ENCODE assay signal across 26 cellular contexts in the genomic region with DNA sequence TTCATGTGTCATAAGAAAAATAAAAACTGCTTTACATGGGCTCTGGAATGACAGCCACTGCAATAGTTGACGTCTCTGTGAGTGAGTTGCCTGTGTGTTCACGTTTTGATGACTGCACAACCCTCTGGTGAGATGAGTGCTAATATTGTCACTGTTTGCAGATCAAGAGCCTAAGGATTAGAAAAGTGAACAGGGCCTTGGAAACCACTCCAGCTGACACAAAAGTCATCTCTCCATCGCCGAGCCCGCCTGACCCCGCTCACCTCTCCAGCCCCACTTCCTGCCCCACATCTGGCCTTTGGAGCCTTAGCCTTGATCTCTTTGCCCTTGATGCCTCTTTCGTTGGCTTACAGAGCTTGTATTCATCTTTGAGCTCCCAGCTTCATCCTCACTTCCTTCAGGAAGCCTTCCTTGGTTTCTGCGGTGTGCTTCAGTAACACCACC.
"Had no signal": no experiment of that assay in that cellular context is flagged by ENCODE, and none has a peak within 500 bp of the region (broad histone marks: within the 10 kb centered on the region; RNA-seq: fewer than 3 reads in every experiment).

No MANE protein-coding gene starts in this region.

- H3K27me3 Mint-ChIP-seq: naive B cell; stimulated activated naive B cell treated with anti-CD40 and anti-IgM and Interleukin-4, amounts not matched to agents 10 μg/mL and 1 μg/mL and 100 μg/mL, for 72 hours; stimulated activated naive CD8-positive, alpha-beta T cell treated with anti-CD3 and anti-CD28 coated beads, Interleukin-15, Interleukin-2, amounts not matched to agents 100 ng/mL and 50 ng/mL, for 24 hours had no signal

- H3K9me3 Mint-ChIP-seq: nephron; neural progenitor cell; stimulated activated naive B cell treated with anti-CD40 and anti-IgM and Interleukin-4, amounts not matched to agents 10 μg/mL and 1 μg/mL and 100 μg/mL, for 72 hours; stimulated activated naive CD8-positive, alpha-beta T cell treated with anti-CD3 and anti-CD28 coated beads, Interleukin-15, Interleukin-2, amounts not matched to agents 100 ng/mL and 50 ng/mL, for 24 hours had no signal

- DNase-seq: naive B cell; naive thymus-derived CD8-positive, alpha-beta T cell; occipital lobe; pancreas; retina; right cardiac atrium; right lobe of liver; sigmoid colon; small intestine; stimulated activated CD4-positive, alpha-beta T cell treated with anti-CD3 and anti-CD28 coated beads, Interleukin-15, amount 100 ng/mL, for 24 hours; stimulated activated CD4-positive, alpha-beta T cell treated with anti-CD3 and anti-CD28 coated beads, Interleukin-2, amount 100 ng/mL, for 24 hours; stimulated activated CD4-positive, alpha-beta T cell treated with anti-CD3 and anti-CD28 coated beads, Interleukin-2, amount 100 ng/mL, for 48 hours; stimulated activated CD4-positive, alpha-beta T cell treated with anti-CD3 and anti-CD28 coated beads, Interleukin-4, amount 100 ng/mL, for 24 hours; stimulated activated naive B cell treated with anti-CD40 and anti-IgM and Interleukin-4, amounts not matched to agents 10 μg/mL and 1 μg/mL and 100 μg/mL, for 72 hours; stimulated activated naive CD4-positive, alpha-beta T cell treated with Interleukin-2 at 50 U/mL for 16 hours; stomach; thyroid gland; trophoblast cell; upper lobe of left lung had no signal

- ATAC-seq: naive thymus-derived CD8-positive, alpha-beta T cell; pancreas; right cardiac atrium; right lobe of liver; stimulated activated effector memory CD8-positive, alpha-beta T cell treated with anti-CD3 and anti-CD28 coated beads, Interleukin-12 subunit alpha, Interleukin-12 subunit beta, amount 100 ng/mL, for 72 hours; stimulated activated naive B cell treated with anti-CD40 and anti-IgM and Interleukin-4, amounts not matched to agents 10 μg/mL and 1 μg/mL and 100 μg/mL, for 72 hours had no signal

- H3K27ac ChIP-seq: neural progenitor cell, pancreas, prostate gland, right lobe of liver, sigmoid colon, stomach, thoracic aorta, thyroid gland, tibial nerve, upper lobe of left lung had no signal

- H3K27ac Mint-ChIP-seq: naive B cell; naive thymus-derived CD8-positive, alpha-beta T cell; nephron; neural progenitor cell; stimulated activated effector memory CD8-positive, alpha-beta T cell treated with anti-CD3 and anti-CD28 coated beads, Interleukin-12 subunit alpha, Interleukin-12 subunit beta, amount 100 ng/mL, for 72 hours; stimulated activated naive B cell treated with anti-CD40 and anti-IgM and Interleukin-4, amounts not matched to agents 10 μg/mL and 1 μg/mL and 100 μg/mL, for 72 hours; stimulated activated naive CD8-positive, alpha-beta T cell treated with anti-CD3 and anti-CD28 coated beads, Interleukin-15, Interleukin-2, amounts not matched to agents 100 ng/mL and 50 ng/mL, for 24 hours had no signal

- H3K4me1 Mint-ChIP-seq: naive B cell; naive thymus-derived CD8-positive, alpha-beta T cell; nephron; neural progenitor cell; stimulated activated effector memory CD8-positive, alpha-beta T cell treated with anti-CD3 and anti-CD28 coated beads, Interleukin-12 subunit alpha, Interleukin-12 subunit beta, amount 100 ng/mL, for 72 hours; stimulated activated naive B cell treated with anti-CD40 and anti-IgM and Interleukin-4, amounts not matched to agents 10 μg/mL and 1 μg/mL and 100 μg/mL, for 72 hours had no signal

- H3K9ac ChIP-seq: neural progenitor cell had no signal

- H3K36me3 ChIP-seq: neural progenitor cell, pancreas, prostate gland, right lobe of liver, sigmoid colon, stomach, thoracic aorta, thyroid gland, tibial nerve, upper lobe of left lung had no signal

- H3K27me3 ChIP-seq: neural progenitor cell, right lobe of liver, sigmoid colon, thyroid gland, tibial nerve, upper lobe of left lung had no signal

- H3K9me3 ChIP-seq: pancreas, prostate gland, right lobe of liver, sigmoid colon, thoracic aorta, thyroid gland, tibial nerve, upper lobe of left lung had no signal

- H3K4me1 ChIP-seq: neural progenitor cell, pancreas, prostate gland, right lobe of liver, sigmoid colon, stomach, thyroid gland, tibial nerve, upper lobe of left lung had no signal

- H3K4me3 ChIP-seq: neural progenitor cell, pancreas, prostate gland, right lobe of liver, sigmoid colon, stomach, thoracic aorta, thyroid gland, tibial nerve, upper lobe of left lung had no signal

- H3K36me3 Mint-ChIP-seq: naive B cell; naive thymus-derived CD8-positive, alpha-beta T cell; neural progenitor cell; stimulated activated effector memory CD8-positive, alpha-beta T cell treated with anti-CD3 and anti-CD28 coated beads, Interleukin-12 subunit alpha, Interleukin-12 subunit beta, amount 100 ng/mL, for 72 hours; stimulated activated naive B cell treated with anti-CD40 and anti-IgM and Interleukin-4, amounts not matched to agents 10 μg/mL and 1 μg/mL and 100 μg/mL, for 72 hours had no signal

- H3K4me3 Mint-ChIP-seq: naive B cell; naive thymus-derived CD8-positive, alpha-beta T cell; nephron; neural progenitor cell; stimulated activated effector memory CD8-positive, alpha-beta T cell treated with anti-CD3 and anti-CD28 coated beads, Interleukin-12 subunit alpha, Interleukin-12 subunit beta, amount 100 ng/mL, for 72 hours; stimulated activated naive B cell treated with anti-CD40 and anti-IgM and Interleukin-4, amounts not matched to agents 10 μg/mL and 1 μg/mL and 100 μg/mL, for 72 hours; stimulated activated naive CD8-positive, alpha-beta T cell treated with anti-CD3 and anti-CD28 coated beads, Interleukin-15, Interleukin-2, amounts not matched to agents 100 ng/mL and 50 ng/mL, for 24 hours had no signal
